Comparison of ENCODE assay signal across 10 cellular contexts in the genomic region with DNA sequence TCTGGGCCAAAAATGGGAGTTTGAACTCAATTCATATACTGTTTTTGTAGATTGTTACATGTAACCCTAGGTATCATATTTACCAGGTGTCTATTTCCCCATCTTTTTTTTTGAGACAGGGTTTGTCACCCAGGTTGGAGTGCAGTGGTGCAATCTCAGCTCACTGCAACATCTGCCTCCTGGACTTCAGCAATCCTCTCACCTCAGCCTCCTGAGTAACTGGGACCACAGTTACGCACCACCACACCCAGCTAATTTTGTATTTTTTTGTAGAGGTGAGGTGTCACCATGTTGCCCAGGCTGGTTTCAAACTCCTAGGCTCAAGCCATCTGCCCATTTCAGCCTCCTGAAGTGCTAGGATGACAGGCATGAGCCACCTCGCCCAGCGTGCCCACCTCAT. TPM values are rescaled to one million over a fixed set of nuclear protein-coding genes. Genes with fewer than 3 reads are reported as not detected.
"Had no signal": no experiment of that assay in that cellular context is flagged by ENCODE, and none has a peak within 500 bp of the region (broad histone marks: within the 10 kb centered on the region; RNA-seq: fewer than 3 reads in every experiment).

No MANE protein-coding gene starts in this region.

- H3K36me3 Mint-ChIP-seq: IgD-negative memory B cell had no signal

- H3K4me3 Mint-ChIP-seq: H9, IgD-negative memory B cell had no signal

- H3K9ac ChIP-seq: KMS-11 had no signal

- H3K4me2 ChIP-seq: KMS-11 had no signal

- ATAC-seq: HepG2 had no signal

- H3K27ac Mint-ChIP-seq: H9, IgD-negative memory B cell had no signal

- H3K9me3 Mint-ChIP-seq: H9, IgD-negative memory B cell had no signal

- FAIRE-seq: H54, HepG2 had no signal

- DNase-seq: GOT3, H9, HCEC 1CT, KBM-7 had no signal

- H3K27ac ChIP-seq: HL-60, KMS-11 had no signal

RNA-seq across cellular contexts. Expression of gene FGF8, which starts 52.7 kb away (rescaled TPM):
- total RNA-seq: HepG2, HT1080 had no signal
- polyA plus RNA-seq: HepG2, IgD-negative memory B cell had no signal
